Comparison of ENCODE assay signal across 21 cellular contexts in genomic region chr3:44883213-44883955, GRCh38. TPM values are rescaled to one million over a fixed set of nuclear protein-coding genes. Genes with fewer than 3 reads are reported as not detected.
DNase-seq lines count a peak whose midpoint lies in the region; ATAC-seq and TF ChIP-seq lines count a peak whose summit lies in the region.
"Had no signal": no experiment of that assay in that cellular context is flagged by ENCODE, and none has a peak within 500 bp of the region (broad histone marks: within the 10 kb centered on the region; RNA-seq: fewer than 3 reads in every experiment).

No MANE protein-coding gene starts in this region.

- H4K20me1 ChIP-seq in GM23338 (replicated peaks; ENCODE audit: insufficient read depth) (no peaks in the 10 kb centered on the region), OCI-LY7 (ENCODE audit: insufficient read depth, low read length) (no peaks in the 10 kb centered on the region), osteoblast (ENCODE audit: insufficient read depth, low read length) (no peaks in the 10 kb centered on the region)

- H3K36me3 ChIP-seq in GM23338 (ENCODE audit: insufficient read depth): no peaks in the 10 kb centered on the region
- H3K36me3 ChIP-seq in OCI-LY7 (ENCODE audit: insufficient read depth, low read length): no peaks in the 10 kb centered on the region
- no peaks in the 10 kb centered on the region for H3K36me3 ChIP-seq in osteoblast (ENCODE audit: insufficient read depth, low read length)
- H3K36me3 ChIP-seq: left ventricle myocardium inferior, upper lobe of left lung had no signal

- POLR2A ChIA-PET in OCI-LY7 (lab: Charles Lee): no interaction called here

- no peak overlapping the region for H2AFZ ChIP-seq in GM23338
- H2AFZ ChIP-seq in OCI-LY7 (ENCODE audit: low read length): no peak overlapping the region
- no peak overlapping the region for H2AFZ ChIP-seq in osteoblast (ENCODE audit: low read length)

- TF ChIP-seq CTCF in GM23338 (conservative IDR thresholded peaks at IDR 0.05; ENCODE audit: low read depth in 2 of 2) (peak; percentile 23 to 51; a peak in 3 of 4 replicates), OCI-LY7 (conservative IDR thresholded peaks at IDR 0.05; ENCODE audit: low read length) (peak; percentile 34; the same call in 1 of the 2 replicates), osteoblast (IDR thresholded peaks at IDR 0.05; ENCODE audit: extremely low read depth, low read depth, low read length) (no peak)

- DNase-seq in GM23338 (ENCODE audit: low spot score): peak; percentile 26
- DNase-seq in OCI-LY7 (ENCODE audit: low spot score): no peak
- peak; percentile 20 for DNase-seq in dermis blood vessel endothelial cell
- no peak for DNase-seq in osteoblast (ENCODE audit: insufficient read length, low spot score, missing footprints)
- DNase-seq in H4 (ENCODE audit: low spot score): no peak
- no peak for DNase-seq in NCI-H1092 treated with DMSO at 0.1 percent for 48 hours (lab: John Stamatoyannopoulos, UW)
- DNase-seq: activated CD4-positive, alpha-beta T cell treated with anti-CD3 and anti-CD28 coated beads for 1 hour; activated CD8-positive, alpha-beta memory T cell treated with anti-CD3 and anti-CD28 coated beads, Interleukin-2, amount 50 U/mL, for 48 hours; CD4-positive, CD25-positive, alpha-beta regulatory T cell; erythroblast; left ventricle myocardium inferior; natural killer cell; NCI-H446; stimulated activated CD4-positive, alpha-beta T cell treated with anti-CD3 and anti-CD28 coated beads, Interleukin-1b, Interleukin-23, amount 100 ng/mL, for 48 hours; stimulated activated CD8-positive, alpha-beta memory T cell treated with anti-CD3 and anti-CD28 coated beads, Interleukin-4, amount 100 ng/mL, for 48 hours; T-helper 1 cell; upper lobe of left lung had no signal

- H3K4me1 Mint-ChIP-seq in GM23338: peaks cover 16% of the 10 kb centered on the region
- H3K4me1 Mint-ChIP-seq: CD4-positive, CD25-positive, alpha-beta regulatory T cell; central memory CD8-positive, alpha-beta T cell; natural killer cell had no signal

- H3K9me2 ChIP-seq in GM23338 (ENCODE audit: insufficient read depth) (peaks cover 7% of the 10 kb centered on the region), OCI-LY7 (ENCODE audit: insufficient read depth, low read length) (no peaks in the 10 kb centered on the region)

- H3K4me1 ChIP-seq in GM23338 (ENCODE audit: insufficient read depth) (peaks cover 4% of the 10 kb centered on the region), OCI-LY7 (ENCODE audit: insufficient read depth, low read length, poor library complexity, severe bottlenecking) (no peaks in the 10 kb centered on the region), osteoblast (ENCODE audit: insufficient read depth, low read length) (peaks cover 33% of the 10 kb centered on the region)
- H3K4me1 ChIP-seq: left ventricle myocardium inferior, upper lobe of left lung had no signal

- H3K27ac Mint-ChIP-seq in GM23338: no peak overlapping the region
- H3K27ac Mint-ChIP-seq: activated naive CD4-positive, alpha-beta T cell treated with anti-CD3 and anti-CD28 coated beads, Interleukin-2, amount 50 U/mL, for 72 hours; CD4-positive, CD25-positive, alpha-beta regulatory T cell; natural killer cell had no signal

- no peaks in the 10 kb centered on the region for H3K36me3 Mint-ChIP-seq in GM23338 (ENCODE audit: low read depth)
- H3K36me3 Mint-ChIP-seq: activated naive CD4-positive, alpha-beta T cell treated with anti-CD3 and anti-CD28 coated beads, Interleukin-2, amount 50 U/mL, for 72 hours; CD4-positive, CD25-positive, alpha-beta regulatory T cell; natural killer cell had no signal

- no peaks in the 10 kb centered on the region for H3F3A ChIP-seq in GM23338 (replicated peaks; ENCODE audit: low read depth)

- H3K4me3 ChIP-seq in GM23338 (no peak overlapping the region), OCI-LY7 (ENCODE audit: low read depth, low read length, poor library complexity, severe bottlenecking) (no peak overlapping the region), osteoblast (ENCODE audit: insufficient read depth, low read length) (no peak overlapping the region)
- H3K4me3 ChIP-seq: left ventricle myocardium inferior, upper lobe of left lung had no signal

- H3K27me3 ChIP-seq in GM23338 (ENCODE audit: insufficient read depth) (no peaks in the 10 kb centered on the region), osteoblast (ENCODE audit: insufficient read depth, low read length) (no peaks in the 10 kb centered on the region)
- H3K27me3 ChIP-seq: upper lobe of left lung had no signal

- no peaks in the 10 kb centered on the region for H3K79me2 ChIP-seq in GM23338 (replicated peaks; ENCODE audit: insufficient read depth)
- H3K79me2 ChIP-seq in OCI-LY7 (ENCODE audit: insufficient read depth, low read depth, low read length): no peaks in the 10 kb centered on the region
- no peaks in the 10 kb centered on the region for H3K79me2 ChIP-seq in osteoblast (ENCODE audit: insufficient read depth, low read length)

- H3K9me3 ChIP-seq in OCI-LY7 (ENCODE audit: low read length) (no peaks in the 10 kb centered on the region), osteoblast (ENCODE audit: low read depth, low read length) (no peaks in the 10 kb centered on the region)
- H3K9me3 ChIP-seq: left ventricle myocardium inferior, upper lobe of left lung had no signal

- BruUV-seq in OCI-LY7 (replicated peaks; lab: Mats Ljungman, UMichigan): no TSS peak

- H3K4me2 ChIP-seq in GM23338: no peak overlapping the region
- H3K4me2 ChIP-seq in OCI-LY7 (ENCODE audit: low read length): no peak overlapping the region
- H3K4me2 ChIP-seq in osteoblast (ENCODE audit: insufficient read depth, low read length): peak overlapping the region; percentile 17

- H3K9me3 Mint-ChIP-seq in GM23338: peaks cover 9% of the 10 kb centered on the region; the same call in 2 of the 3 replicates
- H3K9me3 Mint-ChIP-seq: activated naive CD4-positive, alpha-beta T cell treated with anti-CD3 and anti-CD28 coated beads, Interleukin-2, amount 50 U/mL, for 72 hours; CD4-positive, CD25-positive, alpha-beta regulatory T cell; central memory CD8-positive, alpha-beta T cell; natural killer cell had no signal

- ATAC-seq in GM23338: peak; percentile 38; the same call in 2 of the 3 replicates
- no peak for ATAC-seq in HG03460 (IDR thresholded peaks at IDR 0.05; ENCODE audit: unreplicated experiment)
- ATAC-seq in GM18517 (IDR thresholded peaks at IDR 0.05; ENCODE audit: unreplicated experiment): no peak
- ATAC-seq: activated naive CD4-positive, alpha-beta T cell treated with anti-CD3 and anti-CD28 coated beads, Interleukin-2, amount 50 U/mL, for 72 hours; natural killer cell had no signal

- H3K27ac ChIP-seq in GM23338 (ENCODE audit: low read depth): no peak overlapping the region
- no peak overlapping the region for H3K27ac ChIP-seq in OCI-LY7 (ENCODE audit: low read depth, low read length, poor library complexity, severe bottlenecking)
- peak overlapping the region; percentile 76 for H3K27ac ChIP-seq in osteoblast (ENCODE audit: low read depth, low read length)
- H3K27ac ChIP-seq: left ventricle myocardium inferior, upper lobe of left lung had no signal

- no peaks in the 10 kb centered on the region for H3K27me3 Mint-ChIP-seq in GM23338 (ENCODE audit: insufficient read depth, low read depth, poor library complexity)

- CTCF ChIA-PET in OCI-LY7 (lab: Charles Lee; ENCODE audit: unreplicated experiment): no interaction called here

- no peak overlapping the region for H3K4me3 Mint-ChIP-seq in GM23338
- H3K4me3 Mint-ChIP-seq: CD4-positive, CD25-positive, alpha-beta regulatory T cell; central memory CD8-positive, alpha-beta T cell; natural killer cell had no signal

- intact Hi-C loops in OCI-LY7 (cut with micrococcal nuclease; ENCODE audit: unreplicated experiment): no loop called here

TF ChIP-seq in GM23338, 12 proteins besides CTCF, POLR2A, EP300 and RAD21 (continues in another document):
- TF ChIP-seq CREB1 (CRISPR knock-in tag; IDR thresholded peaks at IDR 0.05; ENCODE audit: low read depth): no peak
- no peak for TF ChIP-seq STAT1 (IDR thresholded peaks at IDR 0.05; ENCODE audit: unreplicated experiment)
- TF ChIP-seq EZH2 (IDR thresholded peaks at IDR 0.05; ENCODE audit: low read depth, unreplicated experiment): no peak
- TF ChIP-seq EZH2phosphoT487 (IDR thresholded peaks at IDR 0.05; ENCODE audit: unreplicated experiment): no peak
- no peak for TF ChIP-seq ZNF114 (CRISPR knock-in tag; IDR thresholded peaks at IDR 0.05)
- TF ChIP-seq, protein P1, sequence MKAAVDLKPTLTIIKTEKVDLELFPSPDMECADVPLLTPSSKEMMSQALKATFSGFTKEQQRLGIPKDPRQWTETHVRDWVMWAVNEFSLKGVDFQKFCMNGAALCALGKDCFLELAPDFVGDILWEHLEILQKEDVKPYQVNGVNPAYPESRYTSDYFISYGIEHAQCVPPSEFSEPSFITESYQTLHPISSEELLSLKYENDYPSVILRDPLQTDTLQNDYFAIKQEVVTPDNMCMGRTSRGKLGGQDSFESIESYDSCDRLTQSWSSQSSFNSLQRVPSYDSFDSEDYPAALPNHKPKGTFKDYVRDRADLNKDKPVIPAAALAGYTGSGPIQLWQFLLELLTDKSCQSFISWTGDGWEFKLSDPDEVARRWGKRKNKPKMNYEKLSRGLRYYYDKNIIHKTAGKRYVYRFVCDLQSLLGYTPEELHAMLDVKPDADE (IDR thresholded peaks at IDR 0.05): no peak
- no peak for TF ChIP-seq ZNF331 (CRISPR knock-in tag; IDR thresholded peaks at IDR 0.05; ENCODE audit: low read depth)
- no peak for TF ChIP-seq JUNB (IDR thresholded peaks at IDR 0.05; ENCODE audit: unreplicated experiment)

RNA-seq across cellular contexts. Expression of gene TGM4, which starts 9.0 kb away (rescaled TPM):
- total RNA-seq in GM23338 (2014; rRNA removed; shearing (Covaris generic)): not detected in 2 replicates
- polyA plus RNA-seq in GM23338 (2016; fragmentation: Nextera tagmentation; extraction: Ambion mirVana): not detected in 2 replicates
- not detected in 2 replicates for total RNA-seq in OCI-LY7 (2014; rRNA removed; shearing (Covaris generic))
- total RNA-seq in OCI-LY7 (2022) (not detected in 2 replicates), dermis blood vessel endothelial cell (0.14 TPM in 1 of 2 replicates, not detected in the other), osteoblast (not detected in 2 replicates)
- 1.2 TPM in 1 of 2 replicates, not detected in the other for total RNA-seq in H4 (2014; rRNA removed; shearing (Covaris generic))
- total RNA-seq: activated naive CD4-positive, alpha-beta T cell treated with anti-CD3 and anti-CD28 coated beads, Interleukin-2, amount 50 U/mL, for 72 hours; CD4-positive, CD25-positive, alpha-beta regulatory T cell; left ventricle myocardium inferior; natural killer cell; upper lobe of left lung had no signal

RNA-seq across cellular contexts. Expression of gene TMEM42, which starts 21.7 kb away (rescaled TPM):
- 7.4 and 9.0 TPM in 2 replicates for total RNA-seq in GM23338 (2014; rRNA removed; shearing (Covaris generic))
- 13.3 and 14.3 TPM in 2 replicates for polyA plus RNA-seq in GM23338 (2016; fragmentation: Nextera tagmentation; extraction: Ambion mirVana)
- 21.2 and 24.6 TPM in 2 replicates for total RNA-seq in OCI-LY7 (2014; rRNA removed; shearing (Covaris generic))
- 19.3 and 21.1 TPM in 2 replicates for total RNA-seq in OCI-LY7 (2022)
- 9.2 and 14.3 TPM in 2 replicates for total RNA-seq in dermis blood vessel endothelial cell
- total RNA-seq in osteoblast: 15.6 and 18.1 TPM in 2 replicates
- total RNA-seq in H4 (2014; rRNA removed; shearing (Covaris generic)): 4.3 and 5.4 TPM in 2 replicates

Comparison
In these comparisons a context has a peak if more than half of its experiments do, and no peak if none do; other contexts are left out.
1. DNase-seq: peak in GM23338 (single experiment) and dermis blood vessel endothelial cell (single experiment); none in OCI-LY7 (single experiment), osteoblast (single experiment), H4 (single experiment) and NCI-H1092 treated with DMSO at 0.1 percent for 48 hours (single experiment).